ENCODE assay signal across 1 cellular context in genomic region chr9:134564431-134565170, GRCh38.
TF ChIP-seq lines count a peak whose summit lies in the region.

No MANE protein-coding gene starts in this region.

TF ChIP-seq in HepG2, 621 proteins besides CTCF, POLR2A, EP300 and RAD21 (continued from another document):
- no peak for TF ChIP-seq ZNF280D (CRISPR knock-in tag; IDR thresholded peaks at IDR 0.05)
- TF ChIP-seq NFYC (CRISPR knock-in tag; IDR thresholded peaks at IDR 0.05) = no peak
- TF ChIP-seq ZNF225 (CRISPR knock-in tag; IDR thresholded peaks at IDR 0.05) = no peak
- TF ChIP-seq ZNF691 (CRISPR knock-in tag; IDR thresholded peaks at IDR 0.05; ENCODE audit: borderline replicate concordance, low read depth) = no peak
- no peak for TF ChIP-seq ZNF615 (CRISPR knock-in tag; IDR thresholded peaks at IDR 0.05; ENCODE audit: borderline replicate concordance)
- no peak for TF ChIP-seq THAP9 (CRISPR knock-in tag; IDR thresholded peaks at IDR 0.05; ENCODE audit: borderline replicate concordance)
- no peak for TF ChIP-seq ZNF770 (CRISPR knock-in tag; IDR thresholded peaks at IDR 0.05)
TF ChIP-seq in HepG2: peak in this region for 0.
